Comparison of ENCODE assay signal across 26 cellular contexts in genomic region chr10:19801369-19801768, GRCh38.
"Had no signal": no experiment of that assay in that cellular context is flagged by ENCODE, and none has a peak within 500 bp of the region (broad histone marks: within the 10 kb centered on the region; RNA-seq: fewer than 3 reads in every experiment).

No MANE protein-coding gene starts in this region.

- H3K79me2 ChIP-seq: hepatocyte had no signal

- H3K27me3 ChIP-seq: colonic mucosa, dorsolateral prefrontal cortex, esophagus muscularis mucosa, esophagus squamous epithelium, foreskin keratinocyte, gastrocnemius medialis, gastroesophageal sphincter, heart left ventricle, heart right ventricle, hepatocyte had no signal

- H3K27ac ChIP-seq: colonic mucosa, coronary artery, dorsolateral prefrontal cortex, epithelial cell of prostate, esophagus muscularis mucosa, esophagus squamous epithelium, foreskin keratinocyte, gastrocnemius medialis, gastroesophageal sphincter, heart left ventricle, heart right ventricle, hepatocyte had no signal

- H3K4me2 ChIP-seq: hepatocyte had no signal

- DNase-seq: colonic mucosa; cortex of kidney; dermis blood vessel endothelial cell; dorsolateral prefrontal cortex; effector CD4-positive, alpha-beta T cell; effector CD8-positive, alpha-beta T cell; effector memory CD4-positive, alpha-beta T cell; effector memory CD8-positive, alpha-beta T cell; endodermal cell; erythroblast; esophagus squamous epithelium; foreskin fibroblast; foreskin keratinocyte; foreskin melanocyte; gastrocnemius medialis; glutamatergic neuron; head of caudate nucleus; heart left ventricle; heart right ventricle had no signal

- H3K4me3 Mint-ChIP-seq: dendritic cell treated with granulocyte-macrophage colony-stimulating factor and Interleukin-4, amounts not matched to agents 40 ng/mL and 50 ng/mL, for 4 days; effector memory CD8-positive, alpha-beta T cell; endodermal cell had no signal

- H3K4me1 ChIP-seq: colonic mucosa, esophagus muscularis mucosa, esophagus squamous epithelium, foreskin keratinocyte, gastrocnemius medialis, gastroesophageal sphincter, heart left ventricle, heart right ventricle had no signal

- H3K9me3 ChIP-seq: colonic mucosa, esophagus muscularis mucosa, esophagus squamous epithelium, gastrocnemius medialis, gastroesophageal sphincter had no signal

- H3K4me1 Mint-ChIP-seq: endodermal cell had no signal

- ATAC-seq: effector memory CD8-positive, alpha-beta T cell; esophagus mucosa; foreskin keratinocyte; gastrocnemius medialis; gastroesophageal sphincter; heart left ventricle; heart right ventricle had no signal

- H2AFZ ChIP-seq: hepatocyte had no signal

- H3K4me3 ChIP-seq: colonic mucosa, coronary artery, dorsolateral prefrontal cortex, esophagus muscularis mucosa, esophagus squamous epithelium, gastrocnemius medialis, gastroesophageal sphincter, heart left ventricle, heart right ventricle, hepatocyte had no signal

- H3K27ac Mint-ChIP-seq: dendritic cell treated with granulocyte-macrophage colony-stimulating factor and Interleukin-4, amounts not matched to agents 40 ng/mL and 50 ng/mL, for 4 days; effector memory CD8-positive, alpha-beta T cell; endodermal cell had no signal

- H3K27me3 Mint-ChIP-seq: dendritic cell treated with granulocyte-macrophage colony-stimulating factor and Interleukin-4, amounts not matched to agents 40 ng/mL and 50 ng/mL, for 4 days; effector memory CD8-positive, alpha-beta T cell had no signal

- H3K36me3 ChIP-seq: colonic mucosa, esophagus muscularis mucosa, esophagus squamous epithelium, gastrocnemius medialis, gastroesophageal sphincter, heart left ventricle, heart right ventricle had no signal
